In genomic region chr9:9215050-9215449, GRCh38 we compare ENCODE assay signal across 14 cellular contexts.
A peak's percentile ranks its signal among the peaks of the same experiment; 100 is the strongest.
DNase-seq lines count a peak whose midpoint lies in the region; ATAC-seq and TF ChIP-seq lines count a peak whose summit lies in the region.
"Had no signal": no experiment of that assay in that cellular context is flagged by ENCODE, and none has a peak within 500 bp of the region (broad histone marks: within the 10 kb centered on the region; RNA-seq: fewer than 3 reads in every experiment).

No MANE protein-coding gene starts in this region.

- peak; percentile 1 for DNase-seq in MCF 10A (ENCODE audit: unreplicated experiment)
- no peak for DNase-seq in breast epithelium (ENCODE audit: low spot score in 2 of 2)
- DNase-seq in epithelial cell of esophagus (ENCODE audit: low read depth), result peak; percentile 27
- DNase-seq in neural progenitor cell (ENCODE audit: low spot score), result no peak
- DNase-seq in caudate nucleus (lab: John Stamatoyannopoulos, UW), result no peak
- no peak for DNase-seq in natural killer cell treated with Interleukin-12 subunit alpha and Interleukin-12 subunit beta and Interleukin-15 and Interleukin-18, amount 100 ng/mL, for 72 hours (ENCODE audit: low spot score)
- no peak for DNase-seq in NCI-H2196 (lab: John Stamatoyannopoulos, UW; ENCODE audit: unreplicated experiment)
- DNase-seq: ACHN; CD4-positive, CD25-positive, alpha-beta regulatory T cell; DMS79; HCEC 1CT; HFFc6 had no signal

- TF ChIP-seq CTCF in MCF 10A (IDR thresholded peaks at IDR 0.05; ENCODE audit: unreplicated experiment), result no peak
- TF ChIP-seq CTCF in breast epithelium (IDR thresholded peaks at IDR 0.05), result no peak
- no peak for TF ChIP-seq CTCF in epithelial cell of esophagus (IDR thresholded peaks at IDR 0.05; ENCODE audit: insufficient read depth, low read depth, low read length, missing control alignments)
- TF ChIP-seq CTCF in neural progenitor cell (IDR thresholded peaks at IDR 0.05), result no peak

- H3K9me3 ChIP-seq in breast epithelium, result no peaks in the 10 kb centered on the region
- H3K9me3 ChIP-seq in neural progenitor cell (ENCODE audit: low read depth), result no peaks in the 10 kb centered on the region
- H3K9me3 ChIP-seq: BLaER1 treated with 17β-estradiol and CSF1 and Interleukin-3, amounts not matched to agents 10 nM and 100 nM had no signal

- H2AFZ ChIP-seq in neural progenitor cell (replicated peaks), result peak overlapping the region; percentile 61

- H3K36me3 ChIP-seq in breast epithelium (no peaks in the 10 kb centered on the region), neural progenitor cell (no peaks in the 10 kb centered on the region)
- H3K36me3 ChIP-seq: BLaER1 treated with 17β-estradiol and CSF1 and Interleukin-3, amounts not matched to agents 10 nM and 100 nM had no signal

- H3K27me3 ChIP-seq in breast epithelium, result no peaks in the 10 kb centered on the region
- no peaks in the 10 kb centered on the region for H3K27me3 ChIP-seq in neural progenitor cell
- H3K27me3 ChIP-seq: BLaER1 treated with 17β-estradiol and CSF1 and Interleukin-3, amounts not matched to agents 10 nM and 100 nM had no signal

- BruUV-seq in MCF 10A (replicated peaks; lab: Mats Ljungman, UMichigan), result no TSS peak

- H3K9me3 Mint-ChIP-seq in MCF 10A (ENCODE audit: unreplicated experiment) (no peaks in the 10 kb centered on the region), neural progenitor cell (no peaks in the 10 kb centered on the region)
- no peaks in the 10 kb centered on the region for H3K9me3 Mint-ChIP-seq in natural killer cell treated with Interleukin-12 subunit alpha and Interleukin-12 subunit beta and Interleukin-15 and Interleukin-18, amount 100 ng/mL, for 72 hours

- no peaks in the 10 kb centered on the region for H4K20me1 ChIP-seq in neural progenitor cell (ENCODE audit: low read depth)
- H4K20me1 ChIP-seq: BLaER1 treated with 17β-estradiol and CSF1 and Interleukin-3, amounts not matched to agents 10 nM and 100 nM had no signal

- no peaks in the 10 kb centered on the region for H3F3A ChIP-seq in neural progenitor cell (ENCODE audit: low read depth)

- H3K4me3 Mint-ChIP-seq in MCF 10A (ENCODE audit: unreplicated experiment), result no peak overlapping the region
- H3K4me3 Mint-ChIP-seq in neural progenitor cell, result no peak overlapping the region
- no peak overlapping the region for H3K4me3 Mint-ChIP-seq in natural killer cell treated with Interleukin-12 subunit alpha and Interleukin-12 subunit beta and Interleukin-15 and Interleukin-18, amount 100 ng/mL, for 72 hours
- H3K4me3 Mint-ChIP-seq: CD4-positive, CD25-positive, alpha-beta regulatory T cell; HFFc6 had no signal

- H3K4me3 ChIP-seq in breast epithelium (no peak overlapping the region), epithelial cell of esophagus (ENCODE audit: low read length) (no peak overlapping the region), neural progenitor cell (no peak overlapping the region)
- H3K4me3 ChIP-seq: BLaER1 treated with 17β-estradiol and CSF1 and Interleukin-3, amounts not matched to agents 10 nM and 100 nM; GM12878 had no signal

- no peak overlapping the region for H3K9ac ChIP-seq in neural progenitor cell
- H3K9ac ChIP-seq: BLaER1 treated with 17β-estradiol and CSF1 and Interleukin-3, amounts not matched to agents 10 nM and 100 nM had no signal

- CTCF ChIA-PET in MCF 10A (lab: Yijun Ruan, JAX), result no interaction called here

- H3K27ac Mint-ChIP-seq in MCF 10A (ENCODE audit: low read depth, unreplicated experiment) (no peak overlapping the region), neural progenitor cell (no peak overlapping the region)
- H3K27ac Mint-ChIP-seq in natural killer cell treated with Interleukin-12 subunit alpha and Interleukin-12 subunit beta and Interleukin-15 and Interleukin-18, amount 100 ng/mL, for 72 hours, result no peak overlapping the region
- H3K27ac Mint-ChIP-seq: CD4-positive, CD25-positive, alpha-beta regulatory T cell; HFFc6 had no signal

- H3K27ac ChIP-seq in breast epithelium (no peak overlapping the region), neural progenitor cell (no peak overlapping the region), caudate nucleus (ENCODE audit: low read depth, low read length) (no peak overlapping the region)
- H3K27ac ChIP-seq: BLaER1 treated with 17β-estradiol and CSF1 and Interleukin-3, amounts not matched to agents 10 nM and 100 nM had no signal

- H3K27me3 Mint-ChIP-seq in MCF 10A (ENCODE audit: insufficient read depth, unreplicated experiment), result peaks cover 47% of the 10 kb centered on the region
- no peaks in the 10 kb centered on the region for H3K27me3 Mint-ChIP-seq in neural progenitor cell (ENCODE audit: insufficient read depth, low read depth)
- H3K27me3 Mint-ChIP-seq in natural killer cell treated with Interleukin-12 subunit alpha and Interleukin-12 subunit beta and Interleukin-15 and Interleukin-18, amount 100 ng/mL, for 72 hours, result no peaks in the 10 kb centered on the region
- H3K27me3 Mint-ChIP-seq: CD4-positive, CD25-positive, alpha-beta regulatory T cell had no signal

- no peak overlapping the region for H3K4me2 ChIP-seq in neural progenitor cell
- H3K4me2 ChIP-seq: BLaER1 treated with 17β-estradiol and CSF1 and Interleukin-3, amounts not matched to agents 10 nM and 100 nM had no signal

- POLR2A ChIA-PET in MCF 10A (lab: Yijun Ruan, JAX), result no interaction called here

- no peaks in the 10 kb centered on the region for H3K4me1 ChIP-seq in breast epithelium
- peaks cover 8% of the 10 kb centered on the region for H3K4me1 ChIP-seq in neural progenitor cell
- H3K4me1 ChIP-seq: BLaER1 treated with 17β-estradiol and CSF1 and Interleukin-3, amounts not matched to agents 10 nM and 100 nM had no signal

- no peak for ATAC-seq in natural killer cell treated with Interleukin-12 subunit alpha and Interleukin-12 subunit beta and Interleukin-15 and Interleukin-18, amount 100 ng/mL, for 72 hours
- ATAC-seq: GM12878 had no signal

- H3K36me3 Mint-ChIP-seq in MCF 10A (ENCODE audit: insufficient read depth, unreplicated experiment) (no peaks in the 10 kb centered on the region), neural progenitor cell (no peaks in the 10 kb centered on the region)
- no peaks in the 10 kb centered on the region for H3K36me3 Mint-ChIP-seq in natural killer cell treated with Interleukin-12 subunit alpha and Interleukin-12 subunit beta and Interleukin-15 and Interleukin-18, amount 100 ng/mL, for 72 hours
- H3K36me3 Mint-ChIP-seq: CD4-positive, CD25-positive, alpha-beta regulatory T cell had no signal

- intact Hi-C loops in MCF 10A (cut with micrococcal nuclease), result no loop called here
- intact Hi-C loops in breast epithelium (cut with DNase I; ENCODE audit: low total_unique reads), result no loop called here

- no peaks in the 10 kb centered on the region for H3K4me1 Mint-ChIP-seq in MCF 10A (ENCODE audit: insufficient read depth, unreplicated experiment)
- peaks cover 4% of the 10 kb centered on the region for H3K4me1 Mint-ChIP-seq in neural progenitor cell
- no peaks in the 10 kb centered on the region for H3K4me1 Mint-ChIP-seq in natural killer cell treated with Interleukin-12 subunit alpha and Interleukin-12 subunit beta and Interleukin-15 and Interleukin-18, amount 100 ng/mL, for 72 hours (ENCODE audit: low read depth in 2 of 2)
- H3K4me1 Mint-ChIP-seq: CD4-positive, CD25-positive, alpha-beta regulatory T cell had no signal

- H3K79me2 ChIP-seq in neural progenitor cell (ENCODE audit: low read depth), result no peaks in the 10 kb centered on the region

- no peak for TF ChIP-seq POLR2A in breast epithelium (IDR thresholded peaks at IDR 0.05)

Comparison
In these comparisons a context has a peak if more than half of its experiments do, and no peak if none do; other contexts are left out.
1. DNase-seq: peak in MCF 10A (single experiment) and epithelial cell of esophagus (single experiment); none in breast epithelium (0 of 2), neural progenitor cell (single experiment), caudate nucleus (0 of 61), natural killer cell treated with Interleukin-12 subunit alpha and Interleukin-12 subunit beta and Interleukin-15 and Interleukin-18, amount 100 ng/mL, for 72 hours (single experiment) and NCI-H2196 (single experiment).